16 cellular contexts compared by ENCODE assay signal in genomic region chr1:43760745-43761343, GRCh38. TPM values are rescaled to one million over a fixed set of nuclear protein-coding genes. Genes with fewer than 3 reads are reported as not detected.
DNase-seq lines count a peak whose midpoint lies in the region; ATAC-seq, FAIRE-seq and TF ChIP-seq lines count a peak whose summit lies in the region.
"Had no signal": no experiment of that assay in that cellular context is flagged by ENCODE, and none has a peak within 500 bp of the region (broad histone marks: within the 10 kb centered on the region; RNA-seq: fewer than 3 reads in every experiment).

No MANE protein-coding gene starts in this region.

- H3K4me3 ChIP-seq in astrocyte (ENCODE audit: insufficient read depth, low read depth, low read length) (no peak overlapping the region), fibroblast of villous mesenchyme (ENCODE audit: low read depth, low read length) (no peak overlapping the region), tibial artery (no peak overlapping the region)
- H3K4me3 ChIP-seq: Peyer's patch had no signal

- H3K36me3 Mint-ChIP-seq in astrocyte (ENCODE audit: low read depth, unreplicated experiment) (no peaks in the 10 kb centered on the region), mesothelial cell of epicardium (no peaks in the 10 kb centered on the region)

- H3K9me3 Mint-ChIP-seq in astrocyte (ENCODE audit: unreplicated experiment) (no peaks in the 10 kb centered on the region), mesothelial cell of epicardium (no peaks in the 10 kb centered on the region)
- H3K9me3 Mint-ChIP-seq: HFFc6 had no signal

- no peak overlapping the region for H2AFZ ChIP-seq in astrocyte (ENCODE audit: low read depth, low read length)

- no peak overlapping the region for H3K4me2 ChIP-seq in astrocyte (ENCODE audit: low read length)
- H3K4me2 ChIP-seq: KMS-11 had no signal

- intact Hi-C loops in tibial artery (cut with DNase I; ENCODE audit: low total_unique reads), result loop anchor here (5.0 kb wide), 3 partner anchors 229 to 291 kb away; partner anchors contain the start of gene PTPRF

- no peak overlapping the region for H3K4me3 Mint-ChIP-seq in astrocyte (ENCODE audit: unreplicated experiment)
- no peak overlapping the region for H3K4me3 Mint-ChIP-seq in mesothelial cell of epicardium
- H3K4me3 Mint-ChIP-seq: HFFc6 had no signal

- H3K27me3 ChIP-seq in astrocyte (ENCODE audit: insufficient read depth, low read length) (no peaks in the 10 kb centered on the region), tibial artery (no peaks in the 10 kb centered on the region)
- H3K27me3 ChIP-seq: Peyer's patch had no signal

- no peaks in the 10 kb centered on the region for H3K9me3 ChIP-seq in astrocyte (ENCODE audit: insufficient read depth, low read depth, low read length)
- no peaks in the 10 kb centered on the region for H3K9me3 ChIP-seq in tibial artery
- H3K9me3 ChIP-seq: Peyer's patch had no signal

- peak overlapping the region; percentile 15 for H3K27ac Mint-ChIP-seq in astrocyte (ENCODE audit: unreplicated experiment)
- H3K27ac Mint-ChIP-seq in mesothelial cell of epicardium, result no peak overlapping the region
- H3K27ac Mint-ChIP-seq: HFFc6 had no signal

- H3K36me3 ChIP-seq in astrocyte (ENCODE audit: insufficient read depth, low read length), result no peaks in the 10 kb centered on the region
- no peaks in the 10 kb centered on the region for H3K36me3 ChIP-seq in tibial artery
- H3K36me3 ChIP-seq: Peyer's patch had no signal

- no peaks in the 10 kb centered on the region for H3K27me3 Mint-ChIP-seq in astrocyte (ENCODE audit: low read depth, unreplicated experiment)
- no peaks in the 10 kb centered on the region for H3K27me3 Mint-ChIP-seq in mesothelial cell of epicardium (ENCODE audit: low read depth)

- TF ChIP-seq CTCF in astrocyte (IDR thresholded peaks at IDR 0.05; ENCODE audit: insufficient read depth, low read depth, low read length) (no peak), fibroblast of villous mesenchyme (IDR thresholded peaks at IDR 0.05; ENCODE audit: insufficient read depth, low read depth, low read length) (no peak), tibial artery (IDR thresholded peaks at IDR 0.05) (no peak), mesothelial cell of epicardium (IDR thresholded peaks at IDR 0.05; ENCODE audit: unreplicated experiment) (no peak)

- H3K4me1 Mint-ChIP-seq in astrocyte (ENCODE audit: low read depth, unreplicated experiment), result peaks cover 14% of the 10 kb centered on the region
- peaks cover 2% of the 10 kb centered on the region for H3K4me1 Mint-ChIP-seq in mesothelial cell of epicardium

- FAIRE-seq in astrocyte (lab: Jason Lieb, UNC), result no peak

- no peak overlapping the region for H3K9ac ChIP-seq in astrocyte (ENCODE audit: low read length)
- H3K9ac ChIP-seq: KMS-11 had no signal

- H3K4me1 ChIP-seq in astrocyte (ENCODE audit: insufficient read depth, low read length) (peaks cover 2% of the 10 kb centered on the region), tibial artery (peaks cover 0 to 10% (median 2%) of the 10 kb centered on the region in 4 donors)
- H3K4me1 ChIP-seq: Peyer's patch had no signal

- ATAC-seq in HG03045 (IDR thresholded peaks at IDR 0.05; ENCODE audit: unreplicated experiment), result no peak

- DNase-seq in EL, result peak; percentile 26
- DNase-seq in astrocyte (ENCODE audit: low read depth), result no peak
- peak; percentile 29 for DNase-seq in fibroblast of villous mesenchyme (ENCODE audit: low read depth)
- peak; percentile 7 for DNase-seq in renal cortical epithelial cell (ENCODE audit: low read depth)
- DNase-seq in tibial artery, result no peak
- DNase-seq in mesothelial cell of epicardium (ENCODE audit: low spot score in 2 of 2, unreplicated experiment in 2 of 2), result no peak
- DNase-seq: DMS 273 treated with DMSO at 0.1 percent for 48 hours, HFFc6, NCI-H1105, NCI-H1694 treated with DMSO at 0.1 percent for 48 hours, NCI-H446, NCI-H748 treated with DMSO at 0.1 percent for 48 hours, Peyer's patch, SHP77 had no signal

- no peak overlapping the region for H3K27ac ChIP-seq in astrocyte (ENCODE audit: low read depth, low read length)
- no peak overlapping the region for H3K27ac ChIP-seq in tibial artery
- H3K27ac ChIP-seq: KMS-11, Peyer's patch had no signal

- H4K20me1 ChIP-seq in astrocyte (ENCODE audit: insufficient read depth, low read length), result peaks cover 24% of the 10 kb centered on the region

- peaks cover 8% of the 10 kb centered on the region for H3K79me2 ChIP-seq in astrocyte (ENCODE audit: insufficient read depth, low read length)

RNA-seq across cellular contexts. Expression of gene ST3GAL3, which starts 53.5 kb away (rescaled TPM):
- total RNA-seq in astrocyte, result 11.4 and 13.9 TPM in 2 replicates
- 16.8 and 17.4 TPM in 2 replicates for total RNA-seq in fibroblast of villous mesenchyme
- 8.0 and 16.5 TPM in 2 replicates for total RNA-seq in renal cortical epithelial cell
- 27.9 to 31.0 TPM (median 29.0 TPM) in 3 replicates for total RNA-seq in mesothelial cell of epicardium

Comparison
In these comparisons a context has a peak if more than half of its experiments do, and no peak if none do; other contexts are left out.
1. DNase-seq: peak in EL (single experiment), fibroblast of villous mesenchyme (single experiment) and renal cortical epithelial cell (single experiment); none in astrocyte (single experiment), tibial artery (0 of 2) and mesothelial cell of epicardium (0 of 2).